8 cellular contexts compared by ENCODE assay signal in genomic region chr20:5056801-5057599, GRCh38. TPM values are rescaled to one million over a fixed set of nuclear protein-coding genes. Genes with fewer than 3 reads are reported as not detected.
DNase-seq lines count a peak whose midpoint lies in the region; ATAC-seq, FAIRE-seq and TF ChIP-seq lines count a peak whose summit lies in the region.

No MANE protein-coding gene starts in this region.

- H3K27ac Mint-ChIP-seq in activated CD4-positive, alpha-beta T cell treated with anti-CD3 and anti-CD28 coated beads, Interleukin-2, amount 10 ng/mL, durations not matched to agents 7 days and 5 days: peak overlapping the region; percentile 90
- H3K27ac Mint-ChIP-seq in endodermal cell: no peak overlapping the region
- no peak overlapping the region for H3K27ac Mint-ChIP-seq in neural progenitor cell

- peak; percentile 63 for FAIRE-seq in GM12891 (lab: Jason Lieb, UNC)

- intact Hi-C loops in upper lobe of right lung (cut with DNase I): no loop called here

- WGBS in endodermal cell (ENCODE audit: insufficient coverage in 1 of 2, insufficient read length in 1 of 2), 2 experiments: 83% methylated on average over 1 to 5 of the region's 5 CpGs

- POLR2A ChIA-PET in activated CD4-positive, alpha-beta T cell treated with anti-CD3 and anti-CD28 coated beads, Interleukin-2, amount 10 ng/mL, durations not matched to agents 7 days and 5 days (lab: Charles Lee): interaction anchor here (0.7 to 1.2 kb wide), 4 partner anchors 8 to 42 kb away, joined by 3 to 15 read pairs (median 4); no protein-coding TSS in a partner anchor

- H3K4me1 ChIP-seq in endodermal cell (ENCODE audit: control insufficient read depth, insufficient read depth, low read length): no peaks in the 10 kb centered on the region
- H3K4me1 ChIP-seq in neural progenitor cell: no peaks in the 10 kb centered on the region
- H3K4me1 ChIP-seq in upper lobe of right lung: no peaks in the 10 kb centered on the region

- H3K4me3 Mint-ChIP-seq in activated CD4-positive, alpha-beta T cell treated with anti-CD3 and anti-CD28 coated beads, Interleukin-2, amount 10 ng/mL, durations not matched to agents 7 days and 5 days: peak overlapping the region; percentile 9
- no peak overlapping the region for H3K4me3 Mint-ChIP-seq in endodermal cell
- no peak overlapping the region for H3K4me3 Mint-ChIP-seq in neural progenitor cell

- peak; percentile 68 for TF ChIP-seq CTCF in endodermal cell (conservative IDR thresholded peaks at IDR 0.05)
- TF ChIP-seq CTCF in neural progenitor cell (IDR thresholded peaks at IDR 0.05): peak; percentile 38
- peak; percentile 43 for TF ChIP-seq CTCF in upper lobe of right lung (IDR thresholded peaks at IDR 0.05)

- no peaks in the 10 kb centered on the region for H3K79me2 ChIP-seq in neural progenitor cell (ENCODE audit: low read depth)

- CTCF ChIA-PET in activated CD4-positive, alpha-beta T cell treated with anti-CD3 and anti-CD28 coated beads, Interleukin-2, amount 10 ng/mL, durations not matched to agents 7 days and 5 days (lab: Charles Lee): interaction anchor here (0.6 to 3.3 kb wide), 26 partner anchors 9 to 275 kb away, joined by 3 to 36 read pairs (median 4); no protein-coding TSS in a partner anchor

- no peaks in the 10 kb centered on the region for H3F3A ChIP-seq in neural progenitor cell (ENCODE audit: low read depth)

- no peaks in the 10 kb centered on the region for H4K20me1 ChIP-seq in neural progenitor cell (ENCODE audit: low read depth)

- peaks cover 33% of the 10 kb centered on the region for H3K4me1 Mint-ChIP-seq in activated CD4-positive, alpha-beta T cell treated with anti-CD3 and anti-CD28 coated beads, Interleukin-2, amount 10 ng/mL, durations not matched to agents 7 days and 5 days
- peaks cover 6% of the 10 kb centered on the region for H3K4me1 Mint-ChIP-seq in endodermal cell
- no peaks in the 10 kb centered on the region for H3K4me1 Mint-ChIP-seq in neural progenitor cell

- H3K27me3 Mint-ChIP-seq in activated CD4-positive, alpha-beta T cell treated with anti-CD3 and anti-CD28 coated beads, Interleukin-2, amount 10 ng/mL, durations not matched to agents 7 days and 5 days: no peaks in the 10 kb centered on the region
- H3K27me3 Mint-ChIP-seq in endodermal cell (ENCODE audit: insufficient read depth) (no peaks in the 10 kb centered on the region), neural progenitor cell (ENCODE audit: insufficient read depth, low read depth) (peaks cover 5% of the 10 kb centered on the region)

- peaks cover 11% of the 10 kb centered on the region for H3K36me3 Mint-ChIP-seq in activated CD4-positive, alpha-beta T cell treated with anti-CD3 and anti-CD28 coated beads, Interleukin-2, amount 10 ng/mL, durations not matched to agents 7 days and 5 days (ENCODE audit: low read depth)
- no peaks in the 10 kb centered on the region for H3K36me3 Mint-ChIP-seq in endodermal cell (ENCODE audit: low read depth)
- no peaks in the 10 kb centered on the region for H3K36me3 Mint-ChIP-seq in neural progenitor cell

- H3K9ac ChIP-seq in endodermal cell (ENCODE audit: extremely low read depth, low read length, poor library complexity, severe bottlenecking) (no peak overlapping the region), neural progenitor cell (no peak overlapping the region)

- H3K4me3 ChIP-seq in MG63: no peak overlapping the region
- no peak overlapping the region for H3K4me3 ChIP-seq in endodermal cell (ENCODE audit: low read length)
- no peak overlapping the region for H3K4me3 ChIP-seq in neural progenitor cell
- H3K4me3 ChIP-seq in upper lobe of right lung: no peak overlapping the region

- H3K9me3 ChIP-seq in MG63 (no peaks in the 10 kb centered on the region), endodermal cell (ENCODE audit: control insufficient read depth, low read length) (no peaks in the 10 kb centered on the region), neural progenitor cell (ENCODE audit: low read depth) (no peaks in the 10 kb centered on the region), upper lobe of right lung (no peaks in the 10 kb centered on the region)

- peak; percentile 90 for ATAC-seq in upper lobe of right lung
- no peak for ATAC-seq in HG03565 (IDR thresholded peaks at IDR 0.05; ENCODE audit: unreplicated experiment)

- DNase-seq in GM12891 (ENCODE audit: insufficient read length, low spot score): no peak
- peak; percentile 28 for DNase-seq in MG63
- DNase-seq in activated CD4-positive, alpha-beta T cell treated with anti-CD3 and anti-CD28 coated beads, Interleukin-2, amount 10 ng/mL, durations not matched to agents 7 days and 5 days: peak; percentile 86
- peak; percentile 73 for DNase-seq in endodermal cell
- DNase-seq in neural progenitor cell (ENCODE audit: low spot score): no peak
- peak; percentile 71 for DNase-seq in upper lobe of right lung
- no peak for DNase-seq in cerebellar nuclear complex (lab: John Stamatoyannopoulos, UW)

- H3K27me3 ChIP-seq in MG63: no peaks in the 10 kb centered on the region
- no peaks in the 10 kb centered on the region for H3K27me3 ChIP-seq in endodermal cell (ENCODE audit: control insufficient read depth, insufficient read depth, low read length, poor library complexity, severe bottlenecking)
- H3K27me3 ChIP-seq in neural progenitor cell: no peaks in the 10 kb centered on the region
- no peaks in the 10 kb centered on the region for H3K27me3 ChIP-seq in upper lobe of right lung

- peaks cover 8% of the 10 kb centered on the region for H3K9me3 Mint-ChIP-seq in activated CD4-positive, alpha-beta T cell treated with anti-CD3 and anti-CD28 coated beads, Interleukin-2, amount 10 ng/mL, durations not matched to agents 7 days and 5 days
- H3K9me3 Mint-ChIP-seq in endodermal cell (peaks cover 3% of the 10 kb centered on the region), neural progenitor cell (peaks cover 4% of the 10 kb centered on the region)

- TF ChIP-seq POLR2A in GM12891 (IDR thresholded peaks at IDR 0.05; ENCODE audit: low read depth, low read length): no peak

- H2AFZ ChIP-seq in neural progenitor cell (replicated peaks): no peak overlapping the region

- no peak overlapping the region for H3K4me2 ChIP-seq in neural progenitor cell

- H3K27ac ChIP-seq in endodermal cell (ENCODE audit: low read depth, low read length): no peak overlapping the region
- no peak overlapping the region for H3K27ac ChIP-seq in neural progenitor cell
- H3K27ac ChIP-seq in upper lobe of right lung: peak overlapping the region; percentile 24

- no peaks in the 10 kb centered on the region for H3K36me3 ChIP-seq in MG63
- H3K36me3 ChIP-seq in endodermal cell (ENCODE audit: control insufficient read depth, insufficient read depth, low read length): no peaks in the 10 kb centered on the region
- no peaks in the 10 kb centered on the region for H3K36me3 ChIP-seq in neural progenitor cell
- no peaks in the 10 kb centered on the region for H3K36me3 ChIP-seq in upper lobe of right lung

TF ChIP-seq in GM12891, 5 proteins besides CTCF, POLR2A, EP300 and RAD21:
- TF ChIP-seq SPI1 (IDR thresholded peaks at IDR 0.05; ENCODE audit: low read depth, low read length) (no peak; the same call in 1 of the 2 replicates), POU2F2 (IDR thresholded peaks at IDR 0.05; ENCODE audit: low read depth, low read length) (no peak), PAX5 (IDR thresholded peaks at IDR 0.05; ENCODE audit: insufficient read depth, low read length, severe bottlenecking) (no peak), TAF1 (IDR thresholded peaks at IDR 0.05; ENCODE audit: low read depth, low read length) (no peak), POLR2AphosphoS5 (IDR thresholded peaks at IDR 0.05; ENCODE audit: low read depth, low read length) (no peak)

RNA-seq across cellular contexts. Expression of gene SLC23A2, which starts 55.7 kb away (rescaled TPM):
- polyA plus RNA-seq in GM12891 (2012; ENCODE audit: low read depth, missing spikeins): 9.8 TPM
- 5.1 and 5.9 TPM in 2 replicates for total RNA-seq in MG63 (2014; rRNA removed; shearing (Covaris generic); ENCODE audit: low replicate concordance)
- 10 to 100 TPM; 18.1 to 20.6 TPM for total RNA-seq in activated CD4-positive, alpha-beta T cell treated with anti-CD3 and anti-CD28 coated beads, Interleukin-2, amount 10 ng/mL, durations not matched to agents 7 days and 5 days
- total RNA-seq in endodermal cell (10 to 100 TPM; 12.3 to 13.7 TPM), neural progenitor cell (ENCODE audit: low replicate concordance) (9.3 and 13.0 TPM in 2 replicates), upper lobe of right lung (26.2 TPM)
- polyA plus RNA-seq in endodermal cell (2013, experiment 1 of 2): 12.2 TPM
- polyA plus RNA-seq in endodermal cell (2013, experiment 2 of 2): 10.7 TPM

RNA-seq across cellular contexts. Expression of gene TMEM230, which starts 55.9 kb away (rescaled TPM):
- polyA plus RNA-seq in GM12891 (2012; ENCODE audit: low read depth, missing spikeins): 75.8 TPM
- total RNA-seq in MG63 (2014; rRNA removed; shearing (Covaris generic); ENCODE audit: low replicate concordance): 69.9 and 72.2 TPM in 2 replicates
- 10 to 100 TPM; 82.4 to 83.6 TPM for total RNA-seq in activated CD4-positive, alpha-beta T cell treated with anti-CD3 and anti-CD28 coated beads, Interleukin-2, amount 10 ng/mL, durations not matched to agents 7 days and 5 days
- 10 to 100 TPM; 80.3 to 83.3 TPM for total RNA-seq in endodermal cell
- polyA plus RNA-seq in endodermal cell (2013, experiment 1 of 2): 119 TPM
- polyA plus RNA-seq in endodermal cell (2013, experiment 2 of 2): 107 TPM
- total RNA-seq in neural progenitor cell (ENCODE audit: low replicate concordance): 84.3 and 117 TPM in 2 replicates
- total RNA-seq in upper lobe of right lung: 105 TPM

Comparison
In these comparisons a context has a peak if more than half of its experiments do, and no peak if none do; other contexts are left out.
1. DNase-seq: peak in MG63 (single experiment), activated CD4-positive, alpha-beta T cell treated with anti-CD3 and anti-CD28 coated beads, Interleukin-2, amount 10 ng/mL, durations not matched to agents 7 days and 5 days (single experiment), endodermal cell (single experiment) and upper lobe of right lung (single experiment); none in GM12891 (single experiment), neural progenitor cell (single experiment) and cerebellar nuclear complex (0 of 2).
2. Peak in every context shown above with its lines, with median percentiles within 50 percentile points of each other: CTCF ChIP-seq.